1 cellular context compared by ENCODE assay signal in genomic region chr3:143150979-143151726, GRCh38.
TF ChIP-seq lines count a peak whose summit lies in the region.

No MANE protein-coding gene starts in this region.

TF ChIP-seq in H1, 55 proteins besides CTCF, POLR2A, EP300 and RAD21:
- TF ChIP-seq, protein P1, sequence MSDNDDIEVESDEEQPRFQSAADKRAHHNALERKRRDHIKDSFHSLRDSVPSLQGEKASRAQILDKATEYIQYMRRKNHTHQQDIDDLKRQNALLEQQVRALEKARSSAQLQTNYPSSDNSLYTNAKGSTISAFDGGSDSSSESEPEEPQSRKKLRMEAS (IDR thresholded peaks at IDR 0.05) = no peak
- no peak for TF ChIP-seq TAF7 (optimal IDR thresholded peaks at IDR 0.05; ENCODE audit: borderline replicate concordance, low read depth, low read length)
- TF ChIP-seq CREB1 (IDR thresholded peaks at IDR 0.05) = no peak
- TF ChIP-seq KDM1A (IDR thresholded peaks at IDR 0.05; ENCODE audit: borderline replicate concordance, low read length) = no peak
- no peak for TF ChIP-seq TEAD4 (IDR thresholded peaks at IDR 0.05; ENCODE audit: low read depth, low read length)
- TF ChIP-seq CTBP2 (IDR thresholded peaks at IDR 0.05; ENCODE audit: borderline replicate concordance, insufficient read depth, insufficient read length, low read length) = no peak
- no peak for TF ChIP-seq HDAC6 (IDR thresholded peaks at IDR 0.05; ENCODE audit: low read depth, low read length)
- TF ChIP-seq SAP30 (IDR thresholded peaks at IDR 0.05; ENCODE audit: insufficient read depth, insufficient replicate concordance, low read length) = no peak
- no peak for TF ChIP-seq TCF12 (IDR thresholded peaks at IDR 0.05; ENCODE audit: low read depth, low read length)
- no peak for TF ChIP-seq SIRT6 (IDR thresholded peaks at IDR 0.05; ENCODE audit: low read length)
- TF ChIP-seq CBX8 (IDR thresholded peaks at IDR 0.05; ENCODE audit: borderline replicate concordance, low read depth, low read length) = no peak
- no peak for TF ChIP-seq BCL11A (IDR thresholded peaks at IDR 0.05; ENCODE audit: low read depth in 2 of 2, low read length in 2 of 2)
- TF ChIP-seq NRF1 (IDR thresholded peaks at IDR 0.05; ENCODE audit: low read depth, low read length) = no peak
- no peak for TF ChIP-seq JUND (IDR thresholded peaks at IDR 0.05; ENCODE audit: low read length)
- no peak for TF ChIP-seq SP4 (IDR thresholded peaks at IDR 0.05; ENCODE audit: low read length)
